ENCODE assay signal across 12 cellular contexts in genomic region chr5:140174014-140174413, GRCh38. TPM values are rescaled to one million over a fixed set of nuclear protein-coding genes. Genes with fewer than 3 reads are reported as not detected.
A peak's percentile ranks its signal among the peaks of the same experiment; 100 is the strongest.
DNase-seq lines count a peak whose midpoint lies in the region; ATAC-seq and TF ChIP-seq lines count a peak whose summit lies in the region.
"Had no signal": no experiment of that assay in that cellular context is flagged by ENCODE, and none has a peak within 500 bp of the region (broad histone marks: within the 10 kb centered on the region; RNA-seq: fewer than 3 reads in every experiment).

No MANE protein-coding gene starts in this region.

- peak overlapping the region; percentile 51 for H3K4me3 Mint-ChIP-seq in activated T-cell treated with anti-CD3 and anti-CD28 coated beads, Interleukin-2, amount 50 U/mL, for 4 hours
- peak overlapping the region; percentile 89 to 93 (median 91) for H3K4me3 Mint-ChIP-seq in T-cell

- TF ChIP-seq CTCF in thoracic aorta (IDR thresholded peaks at IDR 0.05) (no peak), colonic mucosa (IDR thresholded peaks at IDR 0.05) (no peak)

- intact Hi-C loops in colonic mucosa (cut with DNase I) = loop anchor here (5.0 to 10.0 kb wide), 2 partner anchors 68 to 181 kb away; no protein-coding TSS in a partner anchor

- no peak overlapping the region; the same call in 1 of the 2 replicates for H3K9ac ChIP-seq in iPS-20b (ENCODE audit: low read depth, low read length)
- H3K9ac ChIP-seq in colonic mucosa (ENCODE audit: low read depth in 2 of 2, low read length in 2 of 2) = peak overlapping the region in 1 of 2 donors; percentile 99

- no peaks in the 10 kb centered on the region for H3K9me3 ChIP-seq in iPS-20b (ENCODE audit: insufficient read depth, low read depth, low read length)
- no peaks in the 10 kb centered on the region for H3K9me3 ChIP-seq in thoracic aorta
- no peaks in the 10 kb centered on the region for H3K9me3 ChIP-seq in colonic mucosa

- no peaks in the 10 kb centered on the region for H3K36me3 ChIP-seq in iPS-20b (ENCODE audit: insufficient read depth, low read depth, low read length)
- no peaks in the 10 kb centered on the region for H3K36me3 ChIP-seq in thoracic aorta
- no peaks in the 10 kb centered on the region for H3K36me3 ChIP-seq in colonic mucosa

- H3K4me3 ChIP-seq in iPS-20b (ENCODE audit: low read length) = peak overlapping the region; percentile 88
- H3K4me3 ChIP-seq in thoracic aorta = peak overlapping the region; percentile 91
- no peak overlapping the region for H3K4me3 ChIP-seq in colonic mucosa

- CTCF ChIA-PET in T-cell (lab: Charles Lee) = no interaction called here

- H3K27ac ChIP-seq in iPS-20b (ENCODE audit: low read length) = no peak overlapping the region
- H3K27ac ChIP-seq in thoracic aorta = peak overlapping the region in 1 of 2 donors; percentile 92
- no peak overlapping the region for H3K27ac ChIP-seq in colonic mucosa

- H3K4me1 ChIP-seq in iPS-20b (ENCODE audit: insufficient read depth, low read length) (no peaks in the 10 kb centered on the region), thoracic aorta (ENCODE audit: control insufficient read depth in 1 of 2, low read depth in 2 of 2) (peaks cover 24 to 36% of the 10 kb centered on the region in 2 donors), colonic mucosa (no peaks in the 10 kb centered on the region)

- H3K36me3 Mint-ChIP-seq in activated T-cell treated with anti-CD3 and anti-CD28 coated beads, Interleukin-2, amount 50 U/mL, for 4 hours (ENCODE audit: insufficient read depth) = no peaks in the 10 kb centered on the region
- no peaks in the 10 kb centered on the region for H3K36me3 Mint-ChIP-seq in T-cell

- H3K27ac Mint-ChIP-seq in T-cell = peak overlapping the region; percentile 11 to 34

- DNase-seq in activated T-cell treated with anti-CD3 and anti-CD28 coated beads, Interleukin-2, amount 50 U/mL, for 4 hours = no peak
- no peak for DNase-seq in activated T-cell treated with anti-CD3 and anti-CD28 coated beads for 4 hours
- no peak for DNase-seq in T-cell
- DNase-seq in thoracic aorta (ENCODE audit: low spot score) = no peak
- DNase-seq in 8988T = no peak
- DNase-seq in colonic mucosa = no peak
- DNase-seq: activated CD4-positive, alpha-beta T cell treated with anti-CD3 and anti-CD28 coated beads, Interleukin-2, amount 50 U/mL, for 4 hours; NCI-H1417 treated with DMSO at 0.1 percent for 48 hours; NCI-H748 treated with DMSO at 0.1 percent for 48 hours; stimulated activated naive CD4-positive, alpha-beta T cell treated with Interleukin-2 at 50 U/mL for 16 hours had no signal

- H3K27me3 Mint-ChIP-seq in activated T-cell treated with anti-CD3 and anti-CD28 coated beads, Interleukin-2, amount 50 U/mL, for 4 hours (ENCODE audit: low read depth) = peaks cover 2% of the 10 kb centered on the region
- no peaks in the 10 kb centered on the region for H3K27me3 Mint-ChIP-seq in T-cell

- H3K27me3 ChIP-seq in iPS-20b (ENCODE audit: insufficient read depth, low read length) (peaks cover 20% of the 10 kb centered on the region), thoracic aorta (replicated peaks; ENCODE audit: insufficient read depth) (no peaks in the 10 kb centered on the region), colonic mucosa (no peaks in the 10 kb centered on the region)

- no peaks in the 10 kb centered on the region for H3K9me3 Mint-ChIP-seq in activated T-cell treated with anti-CD3 and anti-CD28 coated beads, Interleukin-2, amount 50 U/mL, for 4 hours
- no peaks in the 10 kb centered on the region for H3K9me3 Mint-ChIP-seq in T-cell

- no peak for ATAC-seq in activated T-cell treated with anti-CD3 and anti-CD28 coated beads, Interleukin-2, amount 50 U/mL, for 4 hours
- ATAC-seq in T-cell (replicated peaks in 1 of 4) (no peak), thoracic aorta (ENCODE audit: insufficient number of reproducible peaks, low FRiP score, low read depth) (no peak), GM21381 (IDR thresholded peaks at IDR 0.05; ENCODE audit: unreplicated experiment) (no peak)

- POLR2A ChIA-PET in T-cell (lab: Charles Lee) = no interaction called here

- H3K4me1 Mint-ChIP-seq in activated T-cell treated with anti-CD3 and anti-CD28 coated beads, Interleukin-2, amount 50 U/mL, for 4 hours (ENCODE audit: low read depth) = peaks cover 8% of the 10 kb centered on the region
- peaks cover 10 to 14% (median 13%) of the 10 kb centered on the region in 3 donors for H3K4me1 Mint-ChIP-seq in T-cell

RNA-seq across cellular contexts. Expression of gene CYSTM1, which starts 1.0 kb away (rescaled TPM):
- 10 to 100 TPM; 16.4 to 20.0 (median 17.6) TPM for total RNA-seq in activated T-cell treated with anti-CD3 and anti-CD28 coated beads, Interleukin-2, amount 50 U/mL, for 4 hours
- 1 to 10 TPM; 1.9 to 6.0 (median 5.0) TPM for total RNA-seq in T-cell
- 10 to 100 TPM; 64.9 to 89.5 TPM for total RNA-seq in thoracic aorta
- 100 to 1,000 TPM; 205 TPM for total RNA-seq in colonic mucosa

RNA-seq across cellular contexts. Expression of gene IGIP, which starts 48.3 kb away (rescaled TPM):
- 1 to 10 TPM; 1.0 to 1.8 (median 1.5) TPM for total RNA-seq in activated T-cell treated with anti-CD3 and anti-CD28 coated beads, Interleukin-2, amount 50 U/mL, for 4 hours
- total RNA-seq in T-cell (10 to 100 TPM in 2 of 5 donors, 1 to 10 TPM in 3; 4.7 to 11.3 (median 9.7) TPM), thoracic aorta (10 to 100 TPM; 24.2 to 25.9 TPM), colonic mucosa (1 to 10 TPM; 7.8 to 9.5 TPM)
